ENCODE assay signal across 8 cellular contexts in the genomic region with DNA sequence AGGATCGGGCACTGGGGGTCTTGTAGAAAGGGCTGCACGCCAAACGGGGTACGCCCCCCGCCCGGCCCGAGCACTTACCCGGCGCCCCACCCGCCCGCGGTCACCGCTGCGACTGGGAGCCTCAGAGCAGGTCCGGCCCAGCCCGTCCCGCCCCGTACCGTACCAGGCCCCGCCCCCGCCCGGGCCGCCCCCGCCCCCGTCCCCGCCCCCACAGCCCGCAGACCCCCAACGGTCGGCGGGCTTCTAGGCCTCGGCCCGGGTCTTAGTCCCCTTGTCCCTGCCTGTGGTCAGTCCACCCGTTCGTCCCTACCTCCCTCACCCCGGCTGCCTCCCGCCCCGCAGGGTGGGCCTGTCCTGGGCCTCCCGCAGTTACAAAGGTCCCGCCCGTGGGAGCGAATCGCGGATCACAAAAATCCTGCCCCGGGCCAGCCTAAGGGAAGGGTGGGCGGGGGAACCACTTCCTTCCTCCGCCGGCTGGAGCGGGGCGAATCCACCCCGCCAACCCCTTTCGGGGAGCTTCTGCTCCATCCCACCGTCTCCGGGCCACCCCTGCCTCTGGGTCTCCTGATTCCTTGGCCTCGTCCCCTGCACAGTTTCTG. TPM values are rescaled to one million over a fixed set of nuclear protein-coding genes. Genes with fewer than 3 reads are reported as not detected.
A peak's percentile ranks its signal among the peaks of the same experiment; 100 is the strongest.
DNase-seq lines count a peak whose midpoint lies in the region; ATAC-seq and TF ChIP-seq lines count a peak whose summit lies in the region.

A gene with protein sequence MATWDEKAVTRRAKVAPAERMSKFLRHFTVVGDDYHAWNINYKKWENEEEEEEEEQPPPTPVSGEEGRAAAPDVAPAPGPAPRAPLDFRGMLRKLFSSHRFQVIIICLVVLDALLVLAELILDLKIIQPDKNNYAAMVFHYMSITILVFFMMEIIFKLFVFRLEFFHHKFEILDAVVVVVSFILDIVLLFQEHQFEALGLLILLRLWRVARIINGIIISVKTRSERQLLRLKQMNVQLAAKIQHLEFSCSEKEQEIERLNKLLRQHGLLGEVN (minus strand): TSS at position 114 of the 599 bp plus-strand sequence. CDS start 5,870 bp downstream, outside the sequence.

- ATAC-seq in GM21619 (IDR thresholded peaks at IDR 0.05; ENCODE audit: unreplicated experiment) (peak; percentile 32), sciatic nerve (peak; percentile 89)

- H3K27ac Mint-ChIP-seq in activated naive CD4-positive, alpha-beta T cell treated with anti-CD3 and anti-CD28 coated beads, Interleukin-2, amount 50 U/mL, for 24 hours, result peak within 1 kb of the TSS; percentile 96

- peaks cover 14% of the 10 kb centered on the region; the same call in 1 of the 2 replicates for H3K9me3 ChIP-seq in BLaER1
- H3K9me3 ChIP-seq in right atrium auricular region, result no peaks in the 10 kb centered on the region

- intact Hi-C loops in sciatic nerve (cut with DNase I), result no loop called here

- H3K9me3 Mint-ChIP-seq in activated naive CD4-positive, alpha-beta T cell treated with anti-CD3 and anti-CD28 coated beads, Interleukin-2, amount 50 U/mL, for 24 hours, result no peaks in the 10 kb centered on the region

- H3K36me3 Mint-ChIP-seq in activated naive CD4-positive, alpha-beta T cell treated with anti-CD3 and anti-CD28 coated beads, Interleukin-2, amount 50 U/mL, for 24 hours, result peaks cover 8% of the 10 kb centered on the region

- H4K20me1 ChIP-seq in BLaER1, result peaks cover 10% of the 10 kb centered on the region; the same call in 1 of the 2 replicates

- peaks cover 49% of the 10 kb centered on the region for H3K4me1 Mint-ChIP-seq in activated naive CD4-positive, alpha-beta T cell treated with anti-CD3 and anti-CD28 coated beads, Interleukin-2, amount 50 U/mL, for 24 hours

- H3K4me2 ChIP-seq in BLaER1, result peak within 1 kb of the TSS; percentile 100

- no peaks in the 10 kb centered on the region for H3K27me3 Mint-ChIP-seq in activated naive CD4-positive, alpha-beta T cell treated with anti-CD3 and anti-CD28 coated beads, Interleukin-2, amount 50 U/mL, for 24 hours

- DNase-seq in NOMO-1 treated with dmso at 0.1 percent for 144 hours (lab: John Stamatoyannopoulos, UW; ENCODE audit: unreplicated experiment), result peak; percentile 56
- DNase-seq in right atrium auricular region (ENCODE audit: low spot score), result peak; percentile 69
- peak; percentile 80 for DNase-seq in sciatic nerve (ENCODE audit: low spot score)
- no peak for DNase-seq in HuH-7.5 (ENCODE audit: low spot score)
- DNase-seq in NCI-H524 (lab: John Stamatoyannopoulos, UW), result no peak

- H3K27ac ChIP-seq in BLaER1 (peak within 1 kb of the TSS; percentile 87), right atrium auricular region (peak within 1 kb of the TSS; percentile 78 to 84)

- H3K4me3 Mint-ChIP-seq in activated naive CD4-positive, alpha-beta T cell treated with anti-CD3 and anti-CD28 coated beads, Interleukin-2, amount 50 U/mL, for 24 hours, result peak within 1 kb of the TSS; percentile 92

- H3K4me1 ChIP-seq in BLaER1 (peaks cover 87% of the 10 kb centered on the region), right atrium auricular region (peaks cover 0 to 35% of the 10 kb centered on the region in 2 donors)

- TF ChIP-seq CTCF in right atrium auricular region (IDR thresholded peaks at IDR 0.05), result no peak

- peak within 1 kb of the TSS; percentile 88 for H3K9ac ChIP-seq in BLaER1

- H3K4me3 ChIP-seq in BLaER1 (peak within 1 kb of the TSS; percentile 81), right atrium auricular region (peak within 1 kb of the TSS; percentile 63 to 68)

- H3K36me3 ChIP-seq in BLaER1 (peaks cover 16% of the 10 kb centered on the region), right atrium auricular region (no peaks in the 10 kb centered on the region)

- H3K27me3 ChIP-seq in BLaER1 (no peaks in the 10 kb centered on the region), right atrium auricular region (no peaks in the 10 kb centered on the region)

RNA-seq across cellular contexts. Expression of the gene that starts here (rescaled TPM):
- 10 to 100 TPM; 21.7 to 24.1 TPM for total RNA-seq in right atrium auricular region
- total RNA-seq in sciatic nerve, result 7.5 TPM

Comparison
In these comparisons a context has a peak if more than half of its experiments do, and no peak if none do; other contexts are left out.
1. DNase-seq: peak in NOMO-1 treated with dmso at 0.1 percent for 144 hours (single experiment), right atrium auricular region (single experiment) and sciatic nerve (single experiment); none in HuH-7.5 (single experiment) and NCI-H524 (0 of 2).